8 cellular contexts compared by ENCODE assay signal in genomic region chr19:5826531-5827341, GRCh38. TPM values are rescaled to one million over a fixed set of nuclear protein-coding genes. Genes with fewer than 3 reads are reported as not detected.
DNase-seq lines count a peak whose midpoint lies in the region; ATAC-seq lines count a peak whose summit lies in the region.

No MANE protein-coding gene starts in this region.

- no peaks in the 10 kb centered on the region for H3K9me3 ChIP-seq in CD4-positive, alpha-beta memory T cell (ENCODE audit: control insufficient read depth in 1 of 2, low read length in 2 of 2)
- H3K9me3 ChIP-seq in HUES6 (ENCODE audit: control insufficient read depth, insufficient read depth, low read depth, low read length) = no peaks in the 10 kb centered on the region

- peak overlapping the region; percentile 84 to 96 (median 89) for H3K27ac Mint-ChIP-seq in CD4-positive, alpha-beta memory T cell

- intact Hi-C loops in CD4-positive, alpha-beta memory T cell (cut with micrococcal nuclease) = no loop called here
- intact Hi-C loops in posterior vena cava (cut with DNase I) = no loop called here

- H3K27ac ChIP-seq in CD4-positive, alpha-beta memory T cell (ENCODE audit: low read depth, low read length) = no peak overlapping the region
- no peak overlapping the region for H3K27ac ChIP-seq in HUES6 (ENCODE audit: low read depth, low read length)

- peaks cover 0 to 3% of the 10 kb centered on the region in 2 donors for H3K36me3 Mint-ChIP-seq in CD4-positive, alpha-beta memory T cell

- peak overlapping the region; percentile 60 to 91 (median 84) for H3K4me3 Mint-ChIP-seq in CD4-positive, alpha-beta memory T cell

- H3K9me3 Mint-ChIP-seq in CD4-positive, alpha-beta memory T cell = peaks cover 0 to 2% (median 0%) of the 10 kb centered on the region in 8 donors

- H3K36me3 ChIP-seq in CD4-positive, alpha-beta memory T cell (ENCODE audit: insufficient read depth, low read length) = no peaks in the 10 kb centered on the region
- H3K36me3 ChIP-seq in HUES6 (ENCODE audit: control insufficient read depth, insufficient read depth, low read length) = no peaks in the 10 kb centered on the region

- ATAC-seq in GM21619 (IDR thresholded peaks at IDR 0.05; ENCODE audit: unreplicated experiment) = no peak

- peaks cover 0 to 3% of the 10 kb centered on the region in 2 donors for H3K27me3 Mint-ChIP-seq in CD4-positive, alpha-beta memory T cell

- CTCF ChIA-PET in CD4-positive, alpha-beta memory T cell (lab: Charles Lee; ENCODE audit: partially characterized antibody) = interaction anchor here (2.9 kb wide), 1 partner anchor 23 kb away, joined by 22 read pairs; the partner anchor contains the start of gene NRTN

- peaks cover 22% of the 10 kb centered on the region for H3K4me1 ChIP-seq in CD4-positive, alpha-beta memory T cell (ENCODE audit: insufficient read depth, low read length)
- peaks cover 11% of the 10 kb centered on the region; the same call in 1 of the 2 replicates for H3K4me1 ChIP-seq in HUES6 (ENCODE audit: control insufficient read depth, insufficient read depth, low read length)

- POLR2A ChIA-PET in CD4-positive, alpha-beta memory T cell (lab: Charles Lee; ENCODE audit: partially characterized antibody) = interaction anchor here (0.9 to 3.2 kb wide), 5 partner anchors 18 to 135 kb away, joined by 6 to 54 read pairs (median 9); partner anchors contain the start of genes CATSPERD, DUS3L, LONP1 and NDUFA11

- H3K4me3 ChIP-seq in CD4-positive, alpha-beta memory T cell (ENCODE audit: low read length in 2 of 2) = no peak overlapping the region
- peak overlapping the region; percentile 88 for H3K4me3 ChIP-seq in HUES6 (ENCODE audit: low read depth, low read length)

- no peak overlapping the region for H3K9ac ChIP-seq in HUES6 (ENCODE audit: low read length)

- H3K27me3 ChIP-seq in CD4-positive, alpha-beta memory T cell (ENCODE audit: insufficient read depth, low read length) = no peaks in the 10 kb centered on the region
- no peaks in the 10 kb centered on the region; the same call in 1 of the 2 replicates for H3K27me3 ChIP-seq in HUES6 (ENCODE audit: control insufficient read depth, insufficient read depth, low read length)

- peak in 2 of 5 donors; percentile 16 to 68 for DNase-seq in CD4-positive, alpha-beta memory T cell
- peak; percentile 13 to 43 for DNase-seq in NOMO-1 (lab: John Stamatoyannopoulos, UW; ENCODE audit: unreplicated experiment in 2 of 2)
- DNase-seq in astrocyte of the hippocampus (ENCODE audit: low read depth, low spot score) = peak; percentile 51
- peak; percentile 87 for DNase-seq in kidney tubule cell (ENCODE audit: low spot score)
- DNase-seq in posterior vena cava (ENCODE audit: low spot score) = no peak
- DNase-seq in amniotic stem cell (lab: John Stamatoyannopoulos, UW) = no peak

- peaks cover 3 to 17% (median 10%) of the 10 kb centered on the region in 4 donors for H3K4me1 Mint-ChIP-seq in CD4-positive, alpha-beta memory T cell

RNA-seq across cellular contexts. Expression of gene FUT6, which starts 12.8 kb away (rescaled TPM):
- not detected for total RNA-seq in CD4-positive, alpha-beta memory T cell
- not detected for polyA plus RNA-seq in CD4-positive, alpha-beta memory T cell
- total RNA-seq in posterior vena cava = not detected

RNA-seq across cellular contexts. Expression of gene NRTN, which starts 21.9 kb away (rescaled TPM):
- under 1 TPM; 0.61 to 0.91 TPM for total RNA-seq in CD4-positive, alpha-beta memory T cell
- under 1 TPM; 0.34 to 0.42 TPM for polyA plus RNA-seq in CD4-positive, alpha-beta memory T cell
- under 1 TPM in 1 of 2 donors, not detected in 1; 0.52 TPM for total RNA-seq in posterior vena cava

RNA-seq across cellular contexts. Expression of gene FUT3, which starts 24.5 kb away (rescaled TPM):
- total RNA-seq in CD4-positive, alpha-beta memory T cell = under 1 TPM in 1 of 2 experiments, not detected in 1; 0.15 TPM
- polyA plus RNA-seq in CD4-positive, alpha-beta memory T cell = not detected
- total RNA-seq in posterior vena cava = not detected

RNA-seq across cellular contexts. Expression of gene DUS3L, which starts 35.8 kb away (rescaled TPM):
- 10 to 100 TPM; 58.7 to 72.9 TPM for total RNA-seq in CD4-positive, alpha-beta memory T cell
- 10 to 100 TPM; 34.2 to 36.7 TPM for polyA plus RNA-seq in CD4-positive, alpha-beta memory T cell
- total RNA-seq in posterior vena cava = 10 to 100 TPM; 19.1 to 27.6 TPM

RNA-seq across cellular contexts. Expression of gene PRR22, which starts 42.2 kb away (rescaled TPM):
- total RNA-seq in CD4-positive, alpha-beta memory T cell = 1 to 10 TPM; 5.9 to 6.6 TPM
- not detected for polyA plus RNA-seq in CD4-positive, alpha-beta memory T cell
- 1 to 10 TPM in 1 of 2 donors, under 1 TPM in 1; 1.00 to 2.2 TPM for total RNA-seq in posterior vena cava

Comparison
In these comparisons a context has a peak if more than half of its experiments do, and no peak if none do; other contexts are left out.
1. DNase-seq: peak in NOMO-1 (2 of 2), astrocyte of the hippocampus (single experiment) and kidney tubule cell (single experiment); none in posterior vena cava (single experiment) and amniotic stem cell (single experiment).